16 cellular contexts compared by ENCODE assay signal in genomic region chr17:61532818-61533217, GRCh38. TPM values are rescaled to one million over a fixed set of nuclear protein-coding genes. Genes with fewer than 3 reads are reported as not detected.
DNase-seq lines count a peak whose midpoint lies in the region; ATAC-seq, FAIRE-seq and TF ChIP-seq lines count a peak whose summit lies in the region.
"Had no signal": no experiment of that assay in that cellular context is flagged by ENCODE, and none has a peak within 500 bp of the region (broad histone marks: within the 10 kb centered on the region; RNA-seq: fewer than 3 reads in every experiment).

No MANE protein-coding gene starts in this region.

- H3K27me3 Mint-ChIP-seq in activated CD4-positive, alpha-beta T cell treated with anti-CD3 and anti-CD28 coated beads, Interleukin-2, amount 10 ng/mL, durations not matched to agents 24 days and 14 days: peaks cover 11% of the 10 kb centered on the region
- H3K27me3 Mint-ChIP-seq in activated CD4-positive, alpha-beta T cell treated with anti-CD3 and anti-CD28 coated beads for 36 hours: peaks cover 2% of the 10 kb centered on the region

- no peak overlapping the region for H3K27ac ChIP-seq in PC-3 (ENCODE audit: low read length)
- H3K27ac ChIP-seq: A549, C4-2B, HL-60, KMS-11 had no signal

- H3K9ac ChIP-seq in PC-3 (ENCODE audit: low read length): no peak overlapping the region
- H3K9ac ChIP-seq: KMS-11 had no signal

- CTCF ChIA-PET in activated CD4-positive, alpha-beta T cell treated with anti-CD3 and anti-CD28 coated beads for 36 hours (lab: Charles Lee): no interaction called here
- CTCF ChIA-PET in PC-3 (lab: Charles Lee): no interaction called here

- no peak overlapping the region for H3K4me2 ChIP-seq in PC-3 (ENCODE audit: low read length)
- H3K4me2 ChIP-seq: A549, KMS-11 had no signal

- no peaks in the 10 kb centered on the region for H3K9me2 ChIP-seq in PC-3 (replicated peaks; ENCODE audit: low read length)

- H3K79me2 ChIP-seq in PC-3 (ENCODE audit: low read length): no peaks in the 10 kb centered on the region

- intact Hi-C loops in activated CD4-positive, alpha-beta T cell treated with anti-CD3 and anti-CD28 coated beads, Interleukin-2, amount 10 ng/mL, durations not matched to agents 24 days and 14 days (cut with micrococcal nuclease): no loop called here
- intact Hi-C loops in activated CD4-positive, alpha-beta T cell treated with anti-CD3 and anti-CD28 coated beads for 36 hours (cut with DNase I, micrococcal nuclease): no loop called here
- intact Hi-C loops in PC-3 (cut with micrococcal nuclease): no loop called here

- no peak for FAIRE-seq in HTR-8/SVneo (lab: Jason Lieb, UNC)
- FAIRE-seq: A549 had no signal

- no peak overlapping the region for H3K4me3 Mint-ChIP-seq in activated CD4-positive, alpha-beta T cell treated with anti-CD3 and anti-CD28 coated beads, Interleukin-2, amount 10 ng/mL, durations not matched to agents 24 days and 14 days
- no peak overlapping the region for H3K4me3 Mint-ChIP-seq in activated CD4-positive, alpha-beta T cell treated with anti-CD3 and anti-CD28 coated beads for 36 hours

- no peak for TF ChIP-seq CTCF in PC-3 (conservative IDR thresholded peaks at IDR 0.05; ENCODE audit: low read depth, low read length)

- H3K4me1 ChIP-seq in PC-3 (ENCODE audit: insufficient read depth, low read length): no peaks in the 10 kb centered on the region
- H3K4me1 ChIP-seq: A549 had no signal

- H3K27me3 ChIP-seq in PC-3 (ENCODE audit: low read length): no peaks in the 10 kb centered on the region

- H3K9me3 ChIP-seq in PC-3 (ENCODE audit: low read length): no peaks in the 10 kb centered on the region
- H3K9me3 ChIP-seq: A549 had no signal

- peak; percentile 37 for DNase-seq in activated CD4-positive, alpha-beta T cell treated with anti-CD3 and anti-CD28 coated beads, Interleukin-2, amount 10 ng/mL, durations not matched to agents 24 days and 14 days
- no peak for DNase-seq in activated CD4-positive, alpha-beta T cell treated with anti-CD3 and anti-CD28 coated beads for 36 hours
- DNase-seq in NCI-H187 (lab: John Stamatoyannopoulos, UW): peak; percentile 16 to 31
- peak; percentile 16 for DNase-seq in PC-3
- DNase-seq in mesenteric fat pad (ENCODE audit: low spot score): no peak
- no peak for DNase-seq in HTR-8/SVneo (ENCODE audit: insufficient read length, low spot score)
- DNase-seq: COR-L47; NCI-H510A treated with DMSO at 0.1 percent for 48 hours; NK-92 treated with Interleukin-12 subunit alpha and Interleukin-12 subunit beta, amount 100 ng/mL, for 24 hours; T-helper 1 cell had no signal

- BruUV-seq in PC-3 (replicated peaks; lab: Mats Ljungman, UMichigan): no TSS peak

- no peaks in the 10 kb centered on the region for H3K9me3 Mint-ChIP-seq in activated CD4-positive, alpha-beta T cell treated with anti-CD3 and anti-CD28 coated beads, Interleukin-2, amount 10 ng/mL, durations not matched to agents 24 days and 14 days
- no peaks in the 10 kb centered on the region for H3K9me3 Mint-ChIP-seq in activated CD4-positive, alpha-beta T cell treated with anti-CD3 and anti-CD28 coated beads for 36 hours (ENCODE audit: low read depth)

- no peaks in the 10 kb centered on the region for H3K36me3 Mint-ChIP-seq in activated CD4-positive, alpha-beta T cell treated with anti-CD3 and anti-CD28 coated beads, Interleukin-2, amount 10 ng/mL, durations not matched to agents 24 days and 14 days (ENCODE audit: low read depth)
- H3K36me3 Mint-ChIP-seq in activated CD4-positive, alpha-beta T cell treated with anti-CD3 and anti-CD28 coated beads for 36 hours (ENCODE audit: low read depth): no peaks in the 10 kb centered on the region

- no peaks in the 10 kb centered on the region for H3K36me3 ChIP-seq in PC-3 (ENCODE audit: low read depth, low read length)

- no peaks in the 10 kb centered on the region for H3K4me1 Mint-ChIP-seq in activated CD4-positive, alpha-beta T cell treated with anti-CD3 and anti-CD28 coated beads, Interleukin-2, amount 10 ng/mL, durations not matched to agents 24 days and 14 days
- peaks cover 3% of the 10 kb centered on the region for H3K4me1 Mint-ChIP-seq in activated CD4-positive, alpha-beta T cell treated with anti-CD3 and anti-CD28 coated beads for 36 hours

- POLR2A ChIA-PET in activated CD4-positive, alpha-beta T cell treated with anti-CD3 and anti-CD28 coated beads for 36 hours (lab: Charles Lee): no interaction called here
- POLR2A ChIA-PET in PC-3 (lab: Charles Lee; ENCODE audit: unreplicated experiment): no interaction called here

- no peaks in the 10 kb centered on the region for H4K20me1 ChIP-seq in PC-3 (ENCODE audit: low read length)

- H3K4me3 ChIP-seq in PC-3 (ENCODE audit: low read length): no peak overlapping the region
- H3K4me3 ChIP-seq: A549 had no signal

- no peaks in the 10 kb centered on the region for H3F3A ChIP-seq in PC-3 (ENCODE audit: low read length, unreplicated experiment)

- ATAC-seq in activated CD4-positive, alpha-beta T cell treated with anti-CD3 and anti-CD28 coated beads for 36 hours: no peak
- peak; percentile 42; the same call in 1 of the 2 replicates for ATAC-seq in PC-3
- ATAC-seq in GM21390 (IDR thresholded peaks at IDR 0.05; ENCODE audit: unreplicated experiment): no peak
- no peak for ATAC-seq in HG02885 (IDR thresholded peaks at IDR 0.05; ENCODE audit: poor library complexity, unreplicated experiment)
- ATAC-seq: A549 had no signal

- peak overlapping the region; percentile 40 for H2AFZ ChIP-seq in PC-3 (ENCODE audit: low read length)

- H3K27ac Mint-ChIP-seq in activated CD4-positive, alpha-beta T cell treated with anti-CD3 and anti-CD28 coated beads, Interleukin-2, amount 10 ng/mL, durations not matched to agents 24 days and 14 days: no peak overlapping the region
- no peak overlapping the region for H3K27ac Mint-ChIP-seq in activated CD4-positive, alpha-beta T cell treated with anti-CD3 and anti-CD28 coated beads for 36 hours

RNA-seq across cellular contexts. Expression of gene NACA2, which starts 58.2 kb away (rescaled TPM):
- not detected in 2 replicates for total RNA-seq in activated CD4-positive, alpha-beta T cell treated with anti-CD3 and anti-CD28 coated beads, Interleukin-2, amount 10 ng/mL, durations not matched to agents 24 days and 14 days
- total RNA-seq in activated CD4-positive, alpha-beta T cell treated with anti-CD3 and anti-CD28 coated beads for 36 hours: not detected
- total RNA-seq in PC-3 (2014; rRNA removed) (not detected in 2 replicates), mesenteric fat pad (not detected)

Comparison
In these comparisons a context has a peak if more than half of its experiments do, and no peak if none do; other contexts are left out.
1. DNase-seq: peak in activated CD4-positive, alpha-beta T cell treated with anti-CD3 and anti-CD28 coated beads, Interleukin-2, amount 10 ng/mL, durations not matched to agents 24 days and 14 days (single experiment), NCI-H187 (2 of 2) and PC-3 (single experiment); none in activated CD4-positive, alpha-beta T cell treated with anti-CD3 and anti-CD28 coated beads for 36 hours (single experiment), mesenteric fat pad (single experiment) and HTR-8/SVneo (single experiment).